In genomic region chr1:212485895-212486590, GRCh38 we compare ENCODE assay signal across 1 cellular context.
TF ChIP-seq lines count a peak whose summit lies in the region.

No MANE protein-coding gene starts in this region.

TF ChIP-seq in K562, 482 proteins besides CTCF, POLR2A, EP300 and RAD21 (continued from another document and continues in another):
- TF ChIP-seq FOXP4 (CRISPR knock-in tag; IDR thresholded peaks at IDR 0.05; ENCODE audit: borderline replicate concordance) (no peak), E2F1 (CRISPR knock-in tag; IDR thresholded peaks at IDR 0.05) (no peak), ZNF696 (CRISPR knock-in tag; conservative IDR thresholded peaks at IDR 0.05) (no peak), PHF20 (IDR thresholded peaks at IDR 0.05; ENCODE audit: partially characterized antibody) (no peak), ATF7 (IDR thresholded peaks at IDR 0.05) (peak; percentile 82; the same call in 1 of the 2 replicates), SAFB2 (IDR thresholded peaks at IDR 0.05; ENCODE audit: borderline replicate concordance, low read depth, low read length, severe bottlenecking) (no peak), SP1 (CRISPR knock-in tag; IDR thresholded peaks at IDR 0.05) (no peak), ZNF311 (CRISPR knock-in tag; IDR thresholded peaks at IDR 0.05) (no peak), NFE2L1 (tag; IDR thresholded peaks at IDR 0.05; ENCODE audit: borderline replicate concordance, low read depth) (no peak), FOXA1 (IDR thresholded peaks at IDR 0.05; ENCODE audit: borderline replicate concordance) (no peak), ZNF785 (CRISPR knock-in tag; IDR thresholded peaks at IDR 0.05) (no peak), ZNF695 (CRISPR knock-in tag; IDR thresholded peaks at IDR 0.05) (no peak), ZFP30 (CRISPR knock-in tag; IDR thresholded peaks at IDR 0.05; ENCODE audit: borderline replicate concordance) (no peak), PATZ1 (CRISPR knock-in tag; IDR thresholded peaks at IDR 0.05; ENCODE audit: borderline replicate concordance) (no peak; the same call in 1 of the 2 replicates), ZNF740 (CRISPR knock-in tag; IDR thresholded peaks at IDR 0.05) (no peak), ZNF740 (tag; IDR thresholded peaks at IDR 0.05) (no peak), ATF3 (IDR thresholded peaks at IDR 0.05) (peak; percentile 94), ATF3 (CRISPR knock-in tag; conservative IDR thresholded peaks at IDR 0.05) (peak; percentile 86; the same call in 1 of the 2 replicates), TAL1 (IDR thresholded peaks at IDR 0.05) (0 out of 2 replicates have a peak, but pooled peaks have one; percentile 2), BHLHE40 (IDR thresholded peaks at IDR 0.05; ENCODE audit: low read length) (peak; percentile 86), TFE3 (CRISPR knock-in tag; IDR thresholded peaks at IDR 0.05) (no peak), RBM25 (IDR thresholded peaks at IDR 0.05; ENCODE audit: low read depth, low read length, severe bottlenecking) (no peak), FOXK2 (conservative IDR thresholded peaks at IDR 0.05 in 1 of 2, IDR thresholded peaks at IDR 0.05 in 1 of 2; ENCODE audit: low read depth in 2 of 2) (no peak), RNF219 (CRISPR knock-in tag; IDR thresholded peaks at IDR 0.05) (no peak), STAT5B (CRISPR knock-in tag; IDR thresholded peaks at IDR 0.05) (no peak), NFRKB (IDR thresholded peaks at IDR 0.05; ENCODE audit: low read depth) (no peak), SMC3 (conservative IDR thresholded peaks at IDR 0.05; ENCODE audit: insufficient read depth, low read depth, low read length) (no peak), CGGBP1 (CRISPR knock-in tag; IDR thresholded peaks at IDR 0.05) (no peak), RFX5 (IDR thresholded peaks at IDR 0.05; ENCODE audit: low read depth, low read length) (no peak), BCLAF1 (IDR thresholded peaks at IDR 0.05; ENCODE audit: borderline replicate concordance in 1 of 2, control insufficient read depth in 1 of 2, low read depth in 2 of 2, low read length in 1 of 2) (no peak), HDAC2 (IDR thresholded peaks at IDR 0.05) (peak; percentile 61; the same call in 1 of the 2 replicates), ZSCAN32 (CRISPR knock-in tag; IDR thresholded peaks at IDR 0.05) (no peak), NCOA6 (IDR thresholded peaks at IDR 0.05) (no peak), DPF2 (IDR thresholded peaks at IDR 0.05) (peak; percentile 71), YY1 (IDR thresholded peaks at IDR 0.05; ENCODE audit: borderline replicate concordance in 1 of 3, control insufficient read depth in 1 of 3, extremely low read depth in 1 of 3, insufficient read depth in 3 of 3, insufficient read length in 1 of 3, insufficient replicate concordance in 2 of 3, low read depth in 1 of 3, low read length in 2 of 3) (no peak), MITF (IDR thresholded peaks at IDR 0.05) (no peak), CEBPG (CRISPR knock-in tag; IDR thresholded peaks at IDR 0.05) (0 out of 2 replicates have a peak, but pooled peaks have one; percentile 43), CEBPG (tag; conservative IDR thresholded peaks at IDR 0.05 in 1 of 2, IDR thresholded peaks at IDR 0.05 in 1 of 2) (peak in 1 of 2 experiments; percentile 60; a peak in 3 of 4 replicates), C11orf30 (IDR thresholded peaks at IDR 0.05; ENCODE audit: low read depth) (peak; percentile 75), HOMEZ (CRISPR knock-in tag; IDR thresholded peaks at IDR 0.05) (no peak), TCF3 (CRISPR knock-in tag; IDR thresholded peaks at IDR 0.05) (no peak), ZNF699 (CRISPR knock-in tag; IDR thresholded peaks at IDR 0.05; ENCODE audit: insufficient replicate concordance) (no peak), SMAD4 (CRISPR knock-in tag; conservative IDR thresholded peaks at IDR 0.05) (peak; percentile 94), ZNF165 (CRISPR knock-in tag; IDR thresholded peaks at IDR 0.05; ENCODE audit: borderline replicate concordance) (no peak), PKNOX1 (IDR thresholded peaks at IDR 0.05) (peak; percentile 93), PTBP1 (IDR thresholded peaks at IDR 0.05; ENCODE audit: low read depth, low read length) (no peak)
